In genomic region chr5:75034137-75034739, GRCh38 we compare ENCODE assay signal across 16 cellular contexts. TPM values are rescaled to one million over a fixed set of nuclear protein-coding genes. Genes with fewer than 3 reads are reported as not detected.
DNase-seq lines count a peak whose midpoint lies in the region; ATAC-seq and TF ChIP-seq lines count a peak whose summit lies in the region.
"Had no signal": no experiment of that assay in that cellular context is flagged by ENCODE, and none has a peak within 500 bp of the region (broad histone marks: within the 10 kb centered on the region; RNA-seq: fewer than 3 reads in every experiment).

No MANE protein-coding gene starts in this region.

- peak; percentile 71 for DNase-seq in activated CD8-positive, alpha-beta memory T cell treated with anti-CD3 and anti-CD28 coated beads, Interleukin-2, amount 10 ng/mL, durations not matched to agents 7 days and 5 days
- DNase-seq in activated CD8-positive, alpha-beta memory T cell treated with anti-CD3 and anti-CD28 coated beads, Interleukin-2, amount 50 U/mL, for 48 hours, result no peak
- DNase-seq in PC-9 (peak; percentile 64 to 96), colonic mucosa (peak; percentile 24), GM13977 (ENCODE audit: low spot score) (no peak), NCI-H1417 treated with DMSO at 0.1 percent for 48 hours (lab: John Stamatoyannopoulos, UW) (no peak)
- DNase-seq: amygdala, DMS 273 treated with DMSO at 0.1 percent for 48 hours, mesendoderm, NCI-H226, Peyer's patch, tibial artery had no signal

- intact Hi-C loops in PC-9 (cut with micrococcal nuclease; ENCODE audit: unreplicated experiment) (no loop called here), colonic mucosa (cut with DNase I) (no loop called here)

- H2AFZ ChIP-seq in PC-9, result no peak overlapping the region

- peaks cover 11% of the 10 kb centered on the region for H3K4me1 Mint-ChIP-seq in activated CD8-positive, alpha-beta memory T cell treated with anti-CD3 and anti-CD28 coated beads, Interleukin-2, amount 10 ng/mL, durations not matched to agents 7 days and 5 days
- H3K4me1 Mint-ChIP-seq in stimulated activated memory B cell treated with anti-CD40 and anti-IgM and Interleukin-4, amounts not matched to agents 10 μg/mL and 1 μg/mL and 100 μg/mL, for 72 hours, result no peaks in the 10 kb centered on the region

- H3K9me3 ChIP-seq in PC-9 (ENCODE audit: insufficient read depth, low read depth) (no peaks in the 10 kb centered on the region), colonic mucosa (no peaks in the 10 kb centered on the region)
- H3K9me3 ChIP-seq: Peyer's patch, tibial artery had no signal

- no TSS peak for BruUV-seq in PC-9 (replicated peaks; lab: Mats Ljungman, UMichigan)

- H3K9me3 Mint-ChIP-seq in activated CD8-positive, alpha-beta memory T cell treated with anti-CD3 and anti-CD28 coated beads, Interleukin-2, amount 10 ng/mL, durations not matched to agents 7 days and 5 days (ENCODE audit: low read depth), result no peaks in the 10 kb centered on the region
- H3K9me3 Mint-ChIP-seq in stimulated activated memory B cell treated with anti-CD40 and anti-IgM and Interleukin-4, amounts not matched to agents 10 μg/mL and 1 μg/mL and 100 μg/mL, for 72 hours, result no peaks in the 10 kb centered on the region

- H4K20me1 ChIP-seq in PC-9 (ENCODE audit: insufficient read depth), result no peaks in the 10 kb centered on the region

- CTCF ChIA-PET in activated CD8-positive, alpha-beta memory T cell treated with anti-CD3 and anti-CD28 coated beads, Interleukin-2, amount 10 ng/mL, durations not matched to agents 7 days and 5 days (lab: Charles Lee), result interaction anchor here (2.0 kb wide), 1 partner anchor 14 kb away, joined by 8 read pairs; no protein-coding TSS in a partner anchor
- CTCF ChIA-PET in PC-9 (lab: Charles Lee), result no interaction called here

- no peak overlapping the region for H3K4me3 ChIP-seq in PC-9
- H3K4me3 ChIP-seq in colonic mucosa, result no peak overlapping the region
- H3K4me3 ChIP-seq: coronary artery, Peyer's patch, skin epidermis, tibial artery had no signal

- no peak overlapping the region for H3K27ac Mint-ChIP-seq in activated CD8-positive, alpha-beta memory T cell treated with anti-CD3 and anti-CD28 coated beads, Interleukin-2, amount 10 ng/mL, durations not matched to agents 7 days and 5 days
- H3K27ac Mint-ChIP-seq in stimulated activated memory B cell treated with anti-CD40 and anti-IgM and Interleukin-4, amounts not matched to agents 10 μg/mL and 1 μg/mL and 100 μg/mL, for 72 hours, result no peak overlapping the region

- peak; percentile 84 for ATAC-seq in activated CD8-positive, alpha-beta memory T cell treated with anti-CD3 and anti-CD28 coated beads, Interleukin-2, amount 10 ng/mL, durations not matched to agents 7 days and 5 days
- ATAC-seq in stimulated activated memory B cell treated with anti-CD40 and anti-IgM and Interleukin-4, amounts not matched to agents 10 μg/mL and 1 μg/mL and 100 μg/mL, for 72 hours, result peak; percentile 44
- ATAC-seq in GM19452 (IDR thresholded peaks at IDR 0.05; ENCODE audit: unreplicated experiment), result no peak

- no peaks in the 10 kb centered on the region for H3K27me3 ChIP-seq in PC-9 (ENCODE audit: insufficient read depth, low read depth)
- no peaks in the 10 kb centered on the region for H3K27me3 ChIP-seq in colonic mucosa
- H3K27me3 ChIP-seq: Peyer's patch, tibial artery had no signal

- in situ Hi-C loops in GM13977 (cut with MboI; ENCODE audit: low pct_unique_long_range_greater_than_20kb, low sequenced_read_pairs, unreplicated experiment), result no loop called here

- TF ChIP-seq CTCF in PC-9 (conservative IDR thresholded peaks at IDR 0.05) (no peak), colonic mucosa (IDR thresholded peaks at IDR 0.05) (no peak), GM13977 (IDR thresholded peaks at IDR 0.05; ENCODE audit: extremely low read depth, insufficient read depth, missing control alignments) (no peak)

- no peaks in the 10 kb centered on the region for H3K9me2 ChIP-seq in PC-9 (ENCODE audit: insufficient read depth)

- H3K36me3 ChIP-seq in PC-9 (ENCODE audit: low read depth) (no peaks in the 10 kb centered on the region), colonic mucosa (no peaks in the 10 kb centered on the region)

- peak overlapping the region; percentile 76 for H3K27ac ChIP-seq in PC-9
- no peak overlapping the region for H3K27ac ChIP-seq in colonic mucosa
- H3K27ac ChIP-seq: coronary artery, Peyer's patch, tibial artery had no signal

- no peak overlapping the region for H3K4me3 Mint-ChIP-seq in activated CD8-positive, alpha-beta memory T cell treated with anti-CD3 and anti-CD28 coated beads, Interleukin-2, amount 10 ng/mL, durations not matched to agents 7 days and 5 days
- no peak overlapping the region for H3K4me3 Mint-ChIP-seq in stimulated activated memory B cell treated with anti-CD40 and anti-IgM and Interleukin-4, amounts not matched to agents 10 μg/mL and 1 μg/mL and 100 μg/mL, for 72 hours

- H3K4me1 ChIP-seq in PC-9 (replicated peaks; ENCODE audit: insufficient read depth), result peaks cover 48% of the 10 kb centered on the region
- H3K4me1 ChIP-seq in colonic mucosa, result no peaks in the 10 kb centered on the region
- H3K4me1 ChIP-seq: Peyer's patch, tibial artery had no signal

- no peaks in the 10 kb centered on the region for H3K36me3 Mint-ChIP-seq in activated CD8-positive, alpha-beta memory T cell treated with anti-CD3 and anti-CD28 coated beads, Interleukin-2, amount 10 ng/mL, durations not matched to agents 7 days and 5 days
- no peaks in the 10 kb centered on the region for H3K36me3 Mint-ChIP-seq in stimulated activated memory B cell treated with anti-CD40 and anti-IgM and Interleukin-4, amounts not matched to agents 10 μg/mL and 1 μg/mL and 100 μg/mL, for 72 hours

- peaks cover 17% of the 10 kb centered on the region for H3F3A ChIP-seq in PC-9 (ENCODE audit: insufficient read depth, low read depth)

- H3K27me3 Mint-ChIP-seq in activated CD8-positive, alpha-beta memory T cell treated with anti-CD3 and anti-CD28 coated beads, Interleukin-2, amount 10 ng/mL, durations not matched to agents 7 days and 5 days, result peaks cover 12% of the 10 kb centered on the region
- H3K27me3 Mint-ChIP-seq in stimulated activated memory B cell treated with anti-CD40 and anti-IgM and Interleukin-4, amounts not matched to agents 10 μg/mL and 1 μg/mL and 100 μg/mL, for 72 hours, result no peaks in the 10 kb centered on the region

- H3K79me2 ChIP-seq in PC-9 (ENCODE audit: low read depth), result no peaks in the 10 kb centered on the region

- H3K9ac ChIP-seq in colonic mucosa (ENCODE audit: low read depth in 2 of 2, low read length in 2 of 2), result no peak overlapping the region

- peak overlapping the region; percentile 28 for H3K4me2 ChIP-seq in PC-9

- POLR2A ChIA-PET in PC-9 (lab: Charles Lee; ENCODE audit: unreplicated experiment), result no interaction called here

RNA-seq across cellular contexts. Expression of gene GCNT4, which starts 18.1 kb away (rescaled TPM):
- under 1 TPM; 0.07 to 0.41 TPM for total RNA-seq in activated CD8-positive, alpha-beta memory T cell treated with anti-CD3 and anti-CD28 coated beads, Interleukin-2, amount 10 ng/mL, durations not matched to agents 7 days and 5 days
- 1.1 and 1.4 TPM in 2 replicates for total RNA-seq in PC-9 (2021)
- total RNA-seq in colonic mucosa, result 1 to 10 TPM in 1 of 2 donors, under 1 TPM in 1; 0.25 to 2.7 TPM

Comparison
In these comparisons a context has a peak if more than half of its experiments do, and no peak if none do; other contexts are left out.
1. DNase-seq: peak in activated CD8-positive, alpha-beta memory T cell treated with anti-CD3 and anti-CD28 coated beads, Interleukin-2, amount 10 ng/mL, durations not matched to agents 7 days and 5 days (single experiment), PC-9 (2 of 2) and colonic mucosa (single experiment); none in activated CD8-positive, alpha-beta memory T cell treated with anti-CD3 and anti-CD28 coated beads, Interleukin-2, amount 50 U/mL, for 48 hours (single experiment), GM13977 (single experiment) and NCI-H1417 treated with DMSO at 0.1 percent for 48 hours (single experiment).